ENCODE assay signal across 1 cellular context in the genomic region with DNA sequence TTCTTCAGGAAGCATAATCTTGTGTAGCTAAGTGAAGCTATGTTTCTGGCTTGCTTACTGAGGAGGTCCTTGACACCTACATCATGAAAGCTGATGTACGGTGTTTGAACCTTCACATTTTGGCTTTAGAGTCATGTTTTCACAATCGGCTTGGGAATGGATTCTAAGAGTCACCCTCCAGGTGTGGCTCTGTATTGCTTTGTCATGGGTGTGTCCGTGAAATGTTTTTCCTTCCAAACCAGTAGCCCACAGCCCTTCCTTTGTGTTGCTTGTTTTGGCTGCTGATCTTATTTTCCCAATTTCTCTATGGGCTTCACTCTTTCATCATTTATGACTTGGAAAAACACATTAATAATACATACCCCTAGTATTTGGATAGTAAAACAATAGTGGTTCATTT.
TF ChIP-seq lines count a peak whose summit lies in the region.

No MANE protein-coding gene starts in this region.

TF ChIP-seq in HCT116, 20 proteins besides CTCF, POLR2A, EP300 and RAD21 (continued from another document):
- TF ChIP-seq ZNF274 (IDR thresholded peaks at IDR 0.05; ENCODE audit: low read depth, low read length) (no peak), FOSL1 (IDR thresholded peaks at IDR 0.05; ENCODE audit: low read depth) (peak; percentile 30; the same call in 1 of the 2 replicates), EGR1 (IDR thresholded peaks at IDR 0.05; ENCODE audit: low read depth) (no peak), YY1 (IDR thresholded peaks at IDR 0.05; ENCODE audit: extremely low read depth, insufficient replicate concordance, low read depth, low read length) (no peak), EZH2phosphoT487 (IDR thresholded peaks at IDR 0.05; ENCODE audit: borderline replicate concordance) (no peak), POLR2AphosphoS5 (IDR thresholded peaks at IDR 0.05; ENCODE audit: low read depth, low read length) (0 out of 2 replicates have a peak, but pooled peaks have one; percentile 19), CEBPB (IDR thresholded peaks at IDR 0.05; ENCODE audit: low read depth) (peak; percentile 88), SP1 (IDR thresholded peaks at IDR 0.05; ENCODE audit: low read depth) (peak; percentile 80)
- TF ChIP-seq, protein P1, sequence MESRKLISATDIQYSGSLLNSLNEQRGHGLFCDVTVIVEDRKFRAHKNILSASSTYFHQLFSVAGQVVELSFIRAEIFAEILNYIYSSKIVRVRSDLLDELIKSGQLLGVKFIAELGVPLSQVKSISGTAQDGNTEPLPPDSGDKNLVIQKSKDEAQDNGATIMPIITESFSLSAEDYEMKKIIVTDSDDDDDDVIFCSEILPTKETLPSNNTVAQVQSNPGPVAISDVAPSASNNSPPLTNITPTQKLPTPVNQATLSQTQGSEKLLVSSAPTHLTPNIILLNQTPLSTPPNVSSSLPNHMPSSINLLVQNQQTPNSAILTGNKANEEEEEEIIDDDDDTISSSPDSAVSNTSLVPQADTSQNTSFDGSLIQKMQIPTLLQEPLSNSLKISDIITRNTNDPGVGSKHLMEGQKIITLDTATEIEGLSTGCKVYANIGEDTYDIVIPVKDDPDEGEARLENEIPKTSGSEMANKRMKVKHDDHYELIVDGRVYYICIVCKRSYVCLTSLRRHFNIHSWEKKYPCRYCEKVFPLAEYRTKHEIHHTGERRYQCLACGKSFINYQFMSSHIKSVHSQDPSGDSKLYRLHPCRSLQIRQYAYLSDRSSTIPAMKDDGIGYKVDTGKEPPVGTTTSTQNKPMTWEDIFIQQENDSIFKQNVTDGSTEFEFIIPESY (IDR thresholded peaks at IDR 0.05; ENCODE audit: extremely low read depth, insufficient replicate concordance, low read length): no peak
- TF ChIP-seq, protein P2, sequence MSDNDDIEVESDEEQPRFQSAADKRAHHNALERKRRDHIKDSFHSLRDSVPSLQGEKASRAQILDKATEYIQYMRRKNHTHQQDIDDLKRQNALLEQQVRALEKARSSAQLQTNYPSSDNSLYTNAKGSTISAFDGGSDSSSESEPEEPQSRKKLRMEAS (IDR thresholded peaks at IDR 0.05): 0 out of 2 replicates have a peak, but pooled peaks have one; percentile 12
- TF ChIP-seq, protein P3, sequence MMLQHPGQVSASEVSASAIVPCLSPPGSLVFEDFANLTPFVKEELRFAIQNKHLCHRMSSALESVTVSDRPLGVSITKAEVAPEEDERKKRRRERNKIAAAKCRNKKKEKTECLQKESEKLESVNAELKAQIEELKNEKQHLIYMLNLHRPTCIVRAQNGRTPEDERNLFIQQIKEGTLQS (IDR thresholded peaks at IDR 0.05): no peak
TF ChIP-seq in HCT116: peak in this region for 8.
